In the genomic region with DNA sequence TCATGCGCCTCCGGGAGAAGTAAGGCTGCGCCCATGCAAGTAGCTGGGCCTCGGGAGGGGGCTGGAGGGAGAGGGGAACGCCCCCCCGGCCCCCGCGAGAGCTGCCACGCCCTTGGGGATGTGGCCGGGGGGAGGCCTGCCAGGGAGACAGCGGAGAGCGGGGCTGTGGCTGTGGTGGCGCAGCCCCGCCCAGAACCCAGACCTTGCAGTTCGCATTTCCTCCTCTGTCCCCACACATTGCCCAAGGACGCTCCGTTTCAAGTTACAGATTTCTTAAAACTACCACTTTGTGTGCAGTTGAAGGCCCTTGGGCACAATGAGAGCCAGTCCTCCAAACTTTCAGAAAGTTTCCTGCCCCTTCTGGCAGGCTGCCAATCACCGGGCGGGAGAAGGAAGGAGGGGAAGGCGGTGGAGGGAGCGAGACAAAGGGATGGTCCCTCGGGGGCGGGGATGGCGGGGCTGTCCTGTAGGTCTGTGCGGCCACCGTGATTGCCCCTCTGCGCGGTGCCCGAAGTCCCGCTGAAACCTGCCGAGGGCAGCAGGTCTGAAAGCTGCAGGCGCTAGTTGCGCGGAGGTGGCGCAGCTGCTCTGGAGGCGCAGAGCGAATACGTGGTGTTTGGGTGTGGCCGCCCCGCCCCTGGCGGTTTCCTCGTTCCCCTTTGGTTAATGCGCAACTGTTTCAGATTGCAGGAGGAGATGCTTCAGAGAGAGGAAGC, we compare ENCODE assay signal across 8 cellular contexts. TPM values are rescaled to one million over a fixed set of nuclear protein-coding genes. Genes with fewer than 3 reads are reported as not detected.
DNase-seq lines count a peak whose midpoint lies in the region; ATAC-seq lines count a peak whose summit lies in the region.

No MANE protein-coding gene starts in this region.

- peak; percentile 43 for ATAC-seq in HG02973 (IDR thresholded peaks at IDR 0.05; ENCODE audit: unreplicated experiment)

- peak overlapping the region; percentile 99 for H3K4me3 Mint-ChIP-seq in activated CD4-positive, alpha-beta T cell treated with anti-CD3 and anti-CD28 coated beads, Interleukin-2, amount 10 ng/mL, durations not matched to agents 7 days and 5 days

- POLR2A ChIA-PET in activated CD4-positive, alpha-beta T cell treated with anti-CD3 and anti-CD28 coated beads, Interleukin-2, amount 10 ng/mL, durations not matched to agents 7 days and 5 days (lab: Charles Lee) = interaction anchor here (1.0 to 2.2 kb wide), 5 partner anchors 9 to 414 kb away, joined by 3 to 20 read pairs (median 4); a partner anchor contains a TSS

- peaks cover 63% of the 10 kb centered on the region for H3K4me1 Mint-ChIP-seq in activated CD4-positive, alpha-beta T cell treated with anti-CD3 and anti-CD28 coated beads, Interleukin-2, amount 10 ng/mL, durations not matched to agents 7 days and 5 days

- peak overlapping the region; percentile 100 for H3K27ac Mint-ChIP-seq in activated CD4-positive, alpha-beta T cell treated with anti-CD3 and anti-CD28 coated beads, Interleukin-2, amount 10 ng/mL, durations not matched to agents 7 days and 5 days

- no peaks in the 10 kb centered on the region for H3K9me3 Mint-ChIP-seq in activated CD4-positive, alpha-beta T cell treated with anti-CD3 and anti-CD28 coated beads, Interleukin-2, amount 10 ng/mL, durations not matched to agents 7 days and 5 days

- H3K36me3 Mint-ChIP-seq in activated CD4-positive, alpha-beta T cell treated with anti-CD3 and anti-CD28 coated beads, Interleukin-2, amount 10 ng/mL, durations not matched to agents 7 days and 5 days (ENCODE audit: low read depth) = peaks cover 57% of the 10 kb centered on the region

- no peaks in the 10 kb centered on the region for H3K27me3 Mint-ChIP-seq in activated CD4-positive, alpha-beta T cell treated with anti-CD3 and anti-CD28 coated beads, Interleukin-2, amount 10 ng/mL, durations not matched to agents 7 days and 5 days

- CTCF ChIA-PET in activated CD4-positive, alpha-beta T cell treated with anti-CD3 and anti-CD28 coated beads, Interleukin-2, amount 10 ng/mL, durations not matched to agents 7 days and 5 days (lab: Charles Lee) = interaction anchor here (0.6 to 2.6 kb wide), 17 partner anchors 9 to 415 kb away, joined by 3 to 13 read pairs (median 4); a partner anchor contains a TSS

- DNase-seq in SKM-1 treated with dmso at 0.1 percent for 144 hours (lab: John Stamatoyannopoulos, UW; ENCODE audit: unreplicated experiment) = peak; percentile 75
- DNase-seq in SKM-1 (lab: John Stamatoyannopoulos, UW; ENCODE audit: unreplicated experiment) = no peak
- peak; percentile 22 for DNase-seq in NCI-H2196 treated with DMSO at 0.1 percent for 48 hours (lab: John Stamatoyannopoulos, UW; ENCODE audit: unreplicated experiment)
- peak; percentile 94 for DNase-seq in activated CD4-positive, alpha-beta T cell treated with anti-CD3 and anti-CD28 coated beads, Interleukin-2, amount 10 ng/mL, durations not matched to agents 7 days and 5 days
- DNase-seq in dermis blood vessel endothelial cell = peak; percentile 69
- DNase-seq in lung microvascular endothelial cell (ENCODE audit: low read depth in 2 of 2) = peak; percentile 70 to 72
- peak; percentile 71 for DNase-seq in stimulated activated CD8-positive, alpha-beta memory T cell treated with anti-CD3 and anti-CD28 coated beads, Interleukin-15, amount 100 ng/mL, for 24 hours (ENCODE audit: low read depth)

RNA-seq across cellular contexts. Expression of a gene that starts 2.1 kb away (rescaled TPM):
- 1,000 to 10,000 TPM; 2,713 to 2,904 TPM for total RNA-seq in activated CD4-positive, alpha-beta T cell treated with anti-CD3 and anti-CD28 coated beads, Interleukin-2, amount 10 ng/mL, durations not matched to agents 7 days and 5 days
- total RNA-seq in dermis blood vessel endothelial cell (4,841 and 6,960 TPM in 2 replicates), lung microvascular endothelial cell (2,898 and 3,955 TPM in 2 replicates)

RNA-seq across cellular contexts. Expression of a gene that starts 28.7 kb away (rescaled TPM):
- total RNA-seq in activated CD4-positive, alpha-beta T cell treated with anti-CD3 and anti-CD28 coated beads, Interleukin-2, amount 10 ng/mL, durations not matched to agents 7 days and 5 days = 10 to 100 TPM; 14.1 to 17.2 TPM
- total RNA-seq in dermis blood vessel endothelial cell (4.6 and 7.5 TPM in 2 replicates), lung microvascular endothelial cell (3.5 and 3.8 TPM in 2 replicates)
